ENCODE assay signal across 1 cellular context in genomic region chr20:19661717-19662637, GRCh38.
A peak's percentile ranks its signal among the peaks of the same experiment; 100 is the strongest.
TF ChIP-seq lines count a peak whose summit lies in the region.

No MANE protein-coding gene starts in this region.

TF ChIP-seq in HepG2, 621 proteins besides CTCF, POLR2A, EP300 and RAD21 (continued from another document and continues in another):
- TF ChIP-seq, protein P1, sequence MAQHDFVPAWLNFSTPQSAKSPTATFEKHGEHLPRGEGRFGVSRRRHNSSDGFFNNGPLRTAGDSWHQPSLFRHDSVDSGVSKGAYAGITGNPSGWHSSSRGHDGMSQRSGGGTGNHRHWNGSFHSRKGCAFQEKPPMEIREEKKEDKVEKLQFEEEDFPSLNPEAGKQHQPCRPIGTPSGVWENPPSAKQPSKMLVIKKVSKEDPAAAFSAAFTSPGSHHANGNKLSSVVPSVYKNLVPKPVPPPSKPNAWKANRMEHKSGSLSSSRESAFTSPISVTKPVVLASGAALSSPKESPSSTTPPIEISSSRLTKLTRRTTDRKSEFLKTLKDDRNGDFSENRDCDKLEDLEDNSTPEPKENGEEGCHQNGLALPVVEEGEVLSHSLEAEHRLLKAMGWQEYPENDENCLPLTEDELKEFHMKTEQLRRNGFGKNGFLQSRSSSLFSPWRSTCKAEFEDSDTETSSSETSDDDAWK (CRISPR knock-in tag; IDR thresholded peaks at IDR 0.05) = no peak
- TF ChIP-seq, protein P2, sequence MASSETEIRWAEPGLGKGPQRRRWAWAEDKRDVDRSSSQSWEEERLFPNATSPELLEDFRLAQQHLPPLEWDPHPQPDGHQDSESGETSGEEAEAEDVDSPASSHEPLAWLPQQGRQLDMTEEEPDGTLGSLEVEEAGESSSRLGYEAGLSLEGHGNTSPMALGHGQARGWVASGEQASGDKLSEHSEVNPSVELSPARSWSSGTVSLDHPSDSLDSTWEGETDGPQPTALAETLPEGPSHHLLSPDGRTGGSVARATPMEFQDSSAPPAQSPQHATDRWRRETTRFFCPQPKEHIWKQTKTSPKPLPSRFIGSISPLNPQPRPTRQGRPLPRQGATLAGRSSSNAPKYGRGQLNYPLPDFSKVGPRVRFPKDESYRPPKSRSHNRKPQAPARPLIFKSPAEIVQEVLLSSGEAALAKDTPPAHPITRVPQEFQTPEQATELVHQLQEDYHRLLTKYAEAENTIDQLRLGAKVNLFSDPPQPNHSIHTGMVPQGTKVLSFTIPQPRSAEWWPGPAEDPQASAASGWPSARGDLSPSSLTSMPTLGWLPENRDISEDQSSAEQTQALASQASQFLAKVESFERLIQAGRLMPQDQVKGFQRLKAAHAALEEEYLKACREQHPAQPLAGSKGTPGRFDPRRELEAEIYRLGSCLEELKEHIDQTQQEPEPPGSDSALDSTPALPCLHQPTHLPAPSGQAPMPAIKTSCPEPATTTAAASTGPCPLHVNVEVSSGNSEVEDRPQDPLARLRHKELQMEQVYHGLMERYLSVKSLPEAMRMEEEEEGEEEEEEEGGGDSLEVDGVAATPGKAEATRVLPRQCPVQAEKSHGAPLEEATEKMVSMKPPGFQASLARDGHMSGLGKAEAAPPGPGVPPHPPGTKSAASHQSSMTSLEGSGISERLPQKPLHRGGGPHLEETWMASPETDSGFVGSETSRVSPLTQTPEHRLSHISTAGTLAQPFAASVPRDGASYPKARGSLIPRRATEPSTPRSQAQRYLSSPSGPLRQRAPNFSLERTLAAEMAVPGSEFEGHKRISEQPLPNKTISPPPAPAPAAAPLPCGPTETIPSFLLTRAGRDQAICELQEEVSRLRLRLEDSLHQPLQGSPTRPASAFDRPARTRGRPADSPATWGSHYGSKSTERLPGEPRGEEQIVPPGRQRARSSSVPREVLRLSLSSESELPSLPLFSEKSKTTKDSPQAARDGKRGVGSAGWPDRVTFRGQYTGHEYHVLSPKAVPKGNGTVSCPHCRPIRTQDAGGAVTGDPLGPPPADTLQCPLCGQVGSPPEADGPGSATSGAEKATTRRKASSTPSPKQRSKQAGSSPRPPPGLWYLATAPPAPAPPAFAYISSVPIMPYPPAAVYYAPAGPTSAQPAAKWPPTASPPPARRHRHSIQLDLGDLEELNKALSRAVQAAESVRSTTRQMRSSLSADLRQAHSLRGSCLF (CRISPR knock-in tag; IDR thresholded peaks at IDR 0.05; ENCODE audit: borderline replicate concordance) = no peak
- TF ChIP-seq PHF5A (CRISPR knock-in tag; IDR thresholded peaks at IDR 0.05; ENCODE audit: low read depth, unreplicated experiment) (no peak), ZNF572 (CRISPR knock-in tag; IDR thresholded peaks at IDR 0.05) (peak; percentile 90; the same call in 1 of the 2 replicates), AKAP8 (CRISPR knock-in tag; IDR thresholded peaks at IDR 0.05) (no peak), CBX2 (IDR thresholded peaks at IDR 0.05; ENCODE audit: low read depth, low read length) (no peak), CBX2 (CRISPR knock-in tag; IDR thresholded peaks at IDR 0.05; ENCODE audit: low read depth) (no peak), HNF1A (IDR thresholded peaks at IDR 0.05; ENCODE audit: low read depth) (no peak), HNF1A (CRISPR knock-in tag; IDR thresholded peaks at IDR 0.05; ENCODE audit: borderline replicate concordance) (peak; percentile 18; the same call in 1 of the 2 replicates), KDM3A (CRISPR knock-in tag; IDR thresholded peaks at IDR 0.05; ENCODE audit: low read depth) (no peak), MTERF4 (CRISPR knock-in tag; IDR thresholded peaks at IDR 0.05) (no peak), RELA (CRISPR knock-in tag; IDR thresholded peaks at IDR 0.05) (no peak), ZSCAN20 (CRISPR knock-in tag; IDR thresholded peaks at IDR 0.05; ENCODE audit: borderline replicate concordance) (no peak), ZNF205 (CRISPR knock-in tag; IDR thresholded peaks at IDR 0.05) (no peak; the same call in 1 of the 2 replicates), ZNF652 (CRISPR knock-in tag; IDR thresholded peaks at IDR 0.05; ENCODE audit: borderline replicate concordance, low read depth) (no peak), REXO4 (CRISPR knock-in tag; IDR thresholded peaks at IDR 0.05; ENCODE audit: borderline replicate concordance) (no peak), PRMT3 (CRISPR knock-in tag; IDR thresholded peaks at IDR 0.05; ENCODE audit: borderline replicate concordance, low read depth) (no peak), STAT5B (CRISPR knock-in tag; IDR thresholded peaks at IDR 0.05) (no peak), MTA3 (CRISPR knock-in tag; IDR thresholded peaks at IDR 0.05) (no peak), ZIK1 (CRISPR knock-in tag; IDR thresholded peaks at IDR 0.05; ENCODE audit: borderline replicate concordance, low read depth) (no peak; the same call in 1 of the 2 replicates), KLF11 (CRISPR knock-in tag; IDR thresholded peaks at IDR 0.05) (0 out of 2 replicates have a peak, but pooled peaks have one; percentile 66), KLF16 (CRISPR knock-in tag; IDR thresholded peaks at IDR 0.05) (0 out of 4 replicates have a peak, but pooled peaks of 1 of the 2 experiments have one; percentile 5), SNRNP70 (IDR thresholded peaks at IDR 0.05; ENCODE audit: low read depth, low read length) (no peak), ZNF546 (CRISPR knock-in tag; conservative IDR thresholded peaks at IDR 0.05) (0 out of 2 replicates have a peak, but pooled peaks have one; percentile 42), THAP9 (CRISPR knock-in tag; IDR thresholded peaks at IDR 0.05; ENCODE audit: borderline replicate concordance) (0 out of 2 replicates have a peak, but pooled peaks have one; percentile 54), ZNF564 (CRISPR knock-in tag; IDR thresholded peaks at IDR 0.05) (no peak), ZNF292 (CRISPR knock-in tag; IDR thresholded peaks at IDR 0.05; ENCODE audit: borderline replicate concordance, low read depth) (no peak), ZFP62 (CRISPR knock-in tag; IDR thresholded peaks at IDR 0.05) (no peak), GTF3A (CRISPR knock-in tag; conservative IDR thresholded peaks at IDR 0.05) (no peak), KLF15 (CRISPR knock-in tag; IDR thresholded peaks at IDR 0.05; ENCODE audit: borderline replicate concordance) (no peak), ZFP82 (CRISPR knock-in tag; IDR thresholded peaks at IDR 0.05; ENCODE audit: borderline replicate concordance) (no peak), SRSF1 (optimal IDR thresholded peaks at IDR 0.05; ENCODE audit: low read depth, low read length) (no peak), SP140L (CRISPR knock-in tag; IDR thresholded peaks at IDR 0.05; ENCODE audit: borderline replicate concordance) (no peak), ONECUT2 (CRISPR knock-in tag; IDR thresholded peaks at IDR 0.05) (no peak), HNRNPH1 (optimal IDR thresholded peaks at IDR 0.05; ENCODE audit: low read depth, low read length) (no peak), ZNF7 (CRISPR knock-in tag; IDR thresholded peaks at IDR 0.05) (no peak), MAX (IDR thresholded peaks at IDR 0.05) (0 out of 2 replicates have a peak, but pooled peaks have one; percentile 10), ZNF232 (CRISPR knock-in tag; IDR thresholded peaks at IDR 0.05; ENCODE audit: borderline replicate concordance) (no peak)
- TF ChIP-seq, protein P3, sequence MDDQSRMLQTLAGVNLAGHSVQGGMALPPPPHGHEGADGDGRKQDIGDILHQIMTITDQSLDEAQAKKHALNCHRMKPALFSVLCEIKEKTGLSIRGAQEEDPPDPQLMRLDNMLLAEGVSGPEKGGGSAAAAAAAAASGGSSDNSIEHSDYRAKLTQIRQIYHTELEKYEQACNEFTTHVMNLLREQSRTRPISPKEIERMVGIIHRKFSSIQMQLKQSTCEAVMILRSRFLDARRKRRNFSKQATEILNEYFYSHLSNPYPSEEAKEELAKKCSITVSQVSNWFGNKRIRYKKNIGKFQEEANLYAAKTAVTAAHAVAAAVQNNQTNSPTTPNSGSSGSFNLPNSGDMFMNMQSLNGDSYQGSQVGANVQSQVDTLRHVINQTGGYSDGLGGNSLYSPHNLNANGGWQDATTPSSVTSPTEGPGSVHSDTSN (CRISPR knock-in tag; IDR thresholded peaks at IDR 0.05; ENCODE audit: borderline replicate concordance) = no peak
- TF ChIP-seq, protein P4, sequence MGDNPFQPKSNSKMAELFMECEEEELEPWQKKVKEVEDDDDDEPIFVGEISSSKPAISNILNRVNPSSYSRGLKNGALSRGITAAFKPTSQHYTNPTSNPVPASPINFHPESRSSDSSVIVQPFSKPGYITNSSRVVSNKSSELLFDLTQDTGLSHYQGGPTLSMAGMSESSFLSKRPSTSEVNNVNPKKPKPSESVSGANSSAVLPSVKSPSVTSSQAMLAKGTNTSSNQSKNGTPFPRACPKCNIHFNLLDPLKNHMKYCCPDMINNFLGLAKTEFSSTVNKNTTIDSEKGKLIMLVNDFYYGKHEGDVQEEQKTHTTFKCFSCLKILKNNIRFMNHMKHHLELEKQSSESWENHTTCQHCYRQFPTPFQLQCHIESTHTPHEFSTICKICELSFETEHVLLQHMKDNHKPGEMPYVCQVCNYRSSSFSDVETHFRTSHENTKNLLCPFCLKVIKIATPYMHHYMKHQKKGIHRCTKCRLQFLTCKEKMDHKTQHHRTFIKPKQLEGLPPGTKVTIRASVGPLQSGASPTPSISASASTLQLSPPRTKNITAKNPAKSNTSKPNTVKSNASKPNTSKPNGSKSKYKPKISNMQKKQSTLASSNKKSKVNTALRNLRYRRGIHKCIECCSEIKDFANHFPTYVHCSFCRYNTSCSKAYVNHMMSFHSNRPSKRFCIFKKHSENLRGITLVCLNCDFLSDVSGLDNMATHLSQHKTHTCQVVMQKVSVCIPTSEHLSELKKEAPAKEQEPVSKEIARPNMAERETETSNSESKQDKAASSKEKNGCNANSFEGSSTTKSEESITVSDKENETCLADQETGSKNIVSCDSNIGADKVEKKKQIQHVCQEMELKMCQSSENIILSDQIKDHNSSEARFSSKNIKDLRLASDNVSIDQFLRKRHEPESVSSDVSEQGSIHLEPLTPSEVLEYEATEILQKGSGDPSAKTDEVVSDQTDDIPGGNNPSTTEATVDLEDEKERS (CRISPR knock-in tag; IDR thresholded peaks at IDR 0.05) = no peak
